Comparison of ENCODE assay signal across 8 cellular contexts in the genomic region with DNA sequence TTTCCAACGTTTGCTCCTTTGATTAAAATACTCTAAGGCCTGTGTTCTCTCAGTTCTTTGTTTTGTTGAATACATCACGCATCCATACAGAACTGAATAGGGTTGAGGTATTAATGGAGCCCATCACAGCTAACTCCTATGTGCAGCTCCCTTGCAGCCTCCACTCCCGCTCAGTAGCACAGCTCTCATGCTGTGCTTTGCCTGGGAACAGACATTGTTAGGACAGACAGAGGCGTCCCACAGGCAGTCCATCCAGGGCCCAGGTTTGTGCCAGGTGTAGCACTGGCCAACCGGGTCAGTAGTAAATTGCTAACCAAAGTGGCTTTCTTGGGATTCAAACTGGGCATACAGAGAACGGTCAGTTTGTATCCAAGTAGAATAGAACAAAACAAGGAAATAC.
"Had no signal": no experiment of that assay in that cellular context is flagged by ENCODE, and none has a peak within 500 bp of the region (broad histone marks: within the 10 kb centered on the region; RNA-seq: fewer than 3 reads in every experiment).

No MANE protein-coding gene starts in this region.

- FAIRE-seq: G401.6, GM12878, GM12891, GM12892, GM18507, GM19239 had no signal

- ATAC-seq: GM12878 had no signal

- DNase-seq: GDM1, GF-D8 had no signal

- H3K4me3 ChIP-seq: GM12878 had no signal
